ENCODE assay signal across 1 cellular context in the genomic region with DNA sequence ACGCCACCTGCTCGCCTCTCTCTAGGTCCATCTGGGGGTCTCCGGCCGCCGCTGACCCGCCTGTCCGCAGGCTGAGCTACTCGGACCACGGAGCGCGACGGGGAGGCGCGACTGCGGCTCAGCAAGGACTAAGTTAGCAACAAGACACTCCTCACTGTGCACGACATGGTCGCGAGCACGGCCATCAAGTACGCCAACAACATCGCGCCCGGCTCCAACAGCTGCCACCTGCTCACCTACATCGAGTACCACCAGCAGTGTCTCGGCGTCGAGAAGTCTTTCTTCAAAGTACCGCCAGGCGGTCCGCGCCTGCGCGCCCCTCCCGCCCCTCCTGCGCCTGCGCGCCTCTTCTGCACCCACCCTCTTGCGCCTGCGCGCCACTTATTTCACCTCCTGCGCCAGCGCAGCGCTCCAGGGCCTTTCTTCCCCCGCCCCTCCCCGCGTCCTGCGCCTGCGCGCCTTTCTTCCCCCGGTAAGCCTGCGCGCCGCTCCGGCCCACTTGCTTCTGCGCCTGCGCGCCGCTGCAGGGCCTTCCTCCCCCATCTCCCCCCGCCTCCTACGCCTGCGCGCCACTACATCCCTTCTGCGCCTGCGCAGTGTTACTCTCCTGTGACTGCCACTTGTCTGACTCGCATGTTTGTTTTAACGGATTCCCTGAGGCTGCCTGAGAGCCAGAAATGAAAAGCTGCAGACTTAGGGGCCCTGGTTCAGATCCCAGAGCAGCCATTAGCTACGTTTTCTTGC.
TF ChIP-seq lines count a peak whose summit lies in the region.

No MANE protein-coding gene starts in this region.

TF ChIP-seq in HepG2, 621 proteins besides CTCF, POLR2A, EP300 and RAD21 (continued from another document and continues in another):
- TF ChIP-seq, protein P1, sequence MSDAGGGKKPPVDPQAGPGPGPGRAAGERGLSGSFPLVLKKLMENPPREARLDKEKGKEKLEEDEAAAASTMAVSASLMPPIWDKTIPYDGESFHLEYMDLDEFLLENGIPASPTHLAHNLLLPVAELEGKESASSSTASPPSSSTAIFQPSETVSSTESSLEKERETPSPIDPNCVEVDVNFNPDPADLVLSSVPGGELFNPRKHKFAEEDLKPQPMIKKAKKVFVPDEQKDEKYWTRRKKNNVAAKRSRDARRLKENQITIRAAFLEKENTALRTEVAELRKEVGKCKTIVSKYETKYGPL (CRISPR knock-in tag; IDR thresholded peaks at IDR 0.05), result no peak
- no peak; the same call in 1 of the 2 replicates for TF ChIP-seq ZMYM3 (CRISPR knock-in tag; IDR thresholded peaks at IDR 0.05)
- TF ChIP-seq ZNF12 (CRISPR knock-in tag; IDR thresholded peaks at IDR 0.05), result no peak
- TF ChIP-seq MIXL1 (CRISPR knock-in tag; IDR thresholded peaks at IDR 0.05), result 0 out of 2 replicates have a peak, but pooled peaks have one; percentile 9
- TF ChIP-seq NR2F2 (IDR thresholded peaks at IDR 0.05; ENCODE audit: borderline replicate concordance, low read depth), result no peak
- TF ChIP-seq SETDB1 (CRISPR knock-in tag; IDR thresholded peaks at IDR 0.05; ENCODE audit: borderline replicate concordance), result no peak
- no peak for TF ChIP-seq RAD51 (IDR thresholded peaks at IDR 0.05; ENCODE audit: borderline replicate concordance)
- peak; percentile 86; the same call in 1 of the 2 replicates for TF ChIP-seq ERF (CRISPR knock-in tag; IDR thresholded peaks at IDR 0.05)
- TF ChIP-seq ARHGAP35 (CRISPR knock-in tag; IDR thresholded peaks at IDR 0.05; ENCODE audit: borderline replicate concordance), result no peak
- no peak for TF ChIP-seq SATB2 (CRISPR knock-in tag; IDR thresholded peaks at IDR 0.05)
- TF ChIP-seq, protein P2, sequence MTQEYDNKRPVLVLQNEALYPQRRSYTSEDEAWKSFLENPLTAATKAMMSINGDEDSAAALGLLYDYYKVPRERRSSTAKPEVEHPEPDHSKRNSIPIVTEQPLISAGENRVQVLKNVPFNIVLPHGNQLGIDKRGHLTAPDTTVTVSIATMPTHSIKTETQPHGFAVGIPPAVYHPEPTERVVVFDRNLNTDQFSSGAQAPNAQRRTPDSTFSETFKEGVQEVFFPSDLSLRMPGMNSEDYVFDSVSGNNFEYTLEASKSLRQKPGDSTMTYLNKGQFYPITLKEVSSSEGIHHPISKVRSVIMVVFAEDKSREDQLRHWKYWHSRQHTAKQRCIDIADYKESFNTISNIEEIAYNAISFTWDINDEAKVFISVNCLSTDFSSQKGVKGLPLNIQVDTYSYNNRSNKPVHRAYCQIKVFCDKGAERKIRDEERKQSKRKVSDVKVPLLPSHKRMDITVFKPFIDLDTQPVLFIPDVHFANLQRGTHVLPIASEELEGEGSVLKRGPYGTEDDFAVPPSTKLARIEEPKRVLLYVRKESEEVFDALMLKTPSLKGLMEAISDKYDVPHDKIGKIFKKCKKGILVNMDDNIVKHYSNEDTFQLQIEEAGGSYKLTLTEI (CRISPR knock-in tag; conservative IDR thresholded peaks at IDR 0.05), result no peak
- TF ChIP-seq TCF12 (IDR thresholded peaks at IDR 0.05), result no peak
- TF ChIP-seq TCF12 (CRISPR knock-in tag; IDR thresholded peaks at IDR 0.05), result no peak
- TF ChIP-seq, protein P3, sequence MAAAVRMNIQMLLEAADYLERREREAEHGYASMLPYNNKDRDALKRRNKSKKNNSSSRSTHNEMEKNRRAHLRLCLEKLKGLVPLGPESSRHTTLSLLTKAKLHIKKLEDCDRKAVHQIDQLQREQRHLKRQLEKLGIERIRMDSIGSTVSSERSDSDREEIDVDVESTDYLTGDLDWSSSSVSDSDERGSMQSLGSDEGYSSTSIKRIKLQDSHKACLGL (CRISPR knock-in tag; IDR thresholded peaks at IDR 0.05), result peak; percentile 85; the same call in 1 of the 2 replicates
- TF ChIP-seq ZFP36L1 (CRISPR knock-in tag; IDR thresholded peaks at IDR 0.05), result no peak
- TF ChIP-seq THAP11 (CRISPR knock-in tag; IDR thresholded peaks at IDR 0.05), result peak; percentile 94
- no peak for TF ChIP-seq SMAD3 (CRISPR knock-in tag; IDR thresholded peaks at IDR 0.05)
- no peak for TF ChIP-seq ZNF333 (CRISPR knock-in tag; IDR thresholded peaks at IDR 0.05; ENCODE audit: borderline replicate concordance)
- TF ChIP-seq ZIK1 (CRISPR knock-in tag; IDR thresholded peaks at IDR 0.05; ENCODE audit: borderline replicate concordance, low read depth), result peak; percentile 78; the same call in 1 of the 2 replicates
- peak; percentile 49; the same call in 1 of the 2 replicates for TF ChIP-seq ZNF616 (CRISPR knock-in tag; IDR thresholded peaks at IDR 0.05; ENCODE audit: low read depth)
- TF ChIP-seq, protein P4, sequence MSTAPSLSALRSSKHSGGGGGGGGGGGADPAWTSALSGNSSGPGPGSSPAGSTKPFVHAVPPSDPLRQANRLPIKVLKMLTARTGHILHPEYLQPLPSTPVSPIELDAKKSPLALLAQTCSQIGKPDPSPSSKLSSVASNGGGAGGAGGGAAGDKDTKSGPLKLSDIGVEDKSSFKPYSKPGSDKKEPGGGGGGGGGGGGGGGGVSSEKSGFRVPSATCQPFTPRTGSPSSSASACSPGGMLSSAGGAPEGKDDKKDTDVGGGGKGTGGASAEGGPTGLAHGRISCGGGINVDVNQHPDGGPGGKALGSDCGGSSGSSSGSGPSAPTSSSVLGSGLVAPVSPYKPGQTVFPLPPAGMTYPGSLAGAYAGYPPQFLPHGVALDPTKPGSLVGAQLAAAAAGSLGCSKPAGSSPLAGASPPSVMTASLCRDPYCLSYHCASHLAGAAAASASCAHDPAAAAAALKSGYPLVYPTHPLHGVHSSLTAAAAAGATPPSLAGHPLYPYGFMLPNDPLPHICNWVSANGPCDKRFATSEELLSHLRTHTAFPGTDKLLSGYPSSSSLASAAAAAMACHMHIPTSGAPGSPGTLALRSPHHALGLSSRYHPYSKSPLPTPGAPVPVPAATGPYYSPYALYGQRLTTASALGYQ (CRISPR knock-in tag; IDR thresholded peaks at IDR 0.05), result no peak
- TF ChIP-seq, protein P5, sequence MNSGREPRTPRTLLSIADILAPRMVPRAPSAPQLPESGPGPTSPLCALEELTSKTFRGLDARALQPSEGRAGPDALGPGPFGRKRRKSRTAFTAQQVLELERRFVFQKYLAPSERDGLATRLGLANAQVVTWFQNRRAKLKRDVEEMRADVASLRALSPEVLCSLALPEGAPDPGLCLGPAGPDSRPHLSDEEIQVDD (CRISPR knock-in tag; IDR thresholded peaks at IDR 0.05; ENCODE audit: borderline replicate concordance), result peak; percentile 67; the same call in 1 of the 2 replicates
- TF ChIP-seq FOXO1 (CRISPR knock-in tag; IDR thresholded peaks at IDR 0.05), result peak; percentile 43; the same call in 1 of the 2 replicates
- no peak for TF ChIP-seq BRCA1 (CRISPR knock-in tag; IDR thresholded peaks at IDR 0.05)
- TF ChIP-seq ZNF563 (CRISPR knock-in tag; IDR thresholded peaks at IDR 0.05), result peak; percentile 51; the same call in 1 of the 2 replicates
- TF ChIP-seq NCOR1 (IDR thresholded peaks at IDR 0.05; ENCODE audit: borderline replicate concordance, low read length), result no peak
- TF ChIP-seq, protein P6, sequence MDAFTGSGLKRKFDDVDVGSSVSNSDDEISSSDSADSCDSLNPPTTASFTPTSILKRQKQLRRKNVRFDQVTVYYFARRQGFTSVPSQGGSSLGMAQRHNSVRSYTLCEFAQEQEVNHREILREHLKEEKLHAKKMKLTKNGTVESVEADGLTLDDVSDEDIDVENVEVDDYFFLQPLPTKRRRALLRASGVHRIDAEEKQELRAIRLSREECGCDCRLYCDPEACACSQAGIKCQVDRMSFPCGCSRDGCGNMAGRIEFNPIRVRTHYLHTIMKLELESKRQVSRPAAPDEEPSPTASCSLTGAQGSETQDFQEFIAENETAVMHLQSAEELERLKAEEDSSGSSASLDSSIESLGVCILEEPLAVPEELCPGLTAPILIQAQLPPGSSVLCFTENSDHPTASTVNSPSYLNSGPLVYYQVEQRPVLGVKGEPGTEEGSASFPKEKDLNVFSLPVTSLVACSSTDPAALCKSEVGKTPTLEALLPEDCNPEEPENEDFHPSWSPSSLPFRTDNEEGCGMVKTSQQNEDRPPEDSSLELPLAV (CRISPR knock-in tag; conservative IDR thresholded peaks at IDR 0.05; ENCODE audit: low read depth), result no peak
- TF ChIP-seq TEAD2 (CRISPR knock-in tag; IDR thresholded peaks at IDR 0.05), result no peak
- TF ChIP-seq ZFY (CRISPR knock-in tag; IDR thresholded peaks at IDR 0.05), result peak; percentile 56
- 0 out of 2 replicates have a peak, but pooled peaks have one; percentile 23 for TF ChIP-seq NFYB (CRISPR knock-in tag; IDR thresholded peaks at IDR 0.05)
- TF ChIP-seq PITX1 (CRISPR knock-in tag; IDR thresholded peaks at IDR 0.05), result peak; percentile 19; the same call in 1 of the 2 replicates
- TF ChIP-seq, protein P7, sequence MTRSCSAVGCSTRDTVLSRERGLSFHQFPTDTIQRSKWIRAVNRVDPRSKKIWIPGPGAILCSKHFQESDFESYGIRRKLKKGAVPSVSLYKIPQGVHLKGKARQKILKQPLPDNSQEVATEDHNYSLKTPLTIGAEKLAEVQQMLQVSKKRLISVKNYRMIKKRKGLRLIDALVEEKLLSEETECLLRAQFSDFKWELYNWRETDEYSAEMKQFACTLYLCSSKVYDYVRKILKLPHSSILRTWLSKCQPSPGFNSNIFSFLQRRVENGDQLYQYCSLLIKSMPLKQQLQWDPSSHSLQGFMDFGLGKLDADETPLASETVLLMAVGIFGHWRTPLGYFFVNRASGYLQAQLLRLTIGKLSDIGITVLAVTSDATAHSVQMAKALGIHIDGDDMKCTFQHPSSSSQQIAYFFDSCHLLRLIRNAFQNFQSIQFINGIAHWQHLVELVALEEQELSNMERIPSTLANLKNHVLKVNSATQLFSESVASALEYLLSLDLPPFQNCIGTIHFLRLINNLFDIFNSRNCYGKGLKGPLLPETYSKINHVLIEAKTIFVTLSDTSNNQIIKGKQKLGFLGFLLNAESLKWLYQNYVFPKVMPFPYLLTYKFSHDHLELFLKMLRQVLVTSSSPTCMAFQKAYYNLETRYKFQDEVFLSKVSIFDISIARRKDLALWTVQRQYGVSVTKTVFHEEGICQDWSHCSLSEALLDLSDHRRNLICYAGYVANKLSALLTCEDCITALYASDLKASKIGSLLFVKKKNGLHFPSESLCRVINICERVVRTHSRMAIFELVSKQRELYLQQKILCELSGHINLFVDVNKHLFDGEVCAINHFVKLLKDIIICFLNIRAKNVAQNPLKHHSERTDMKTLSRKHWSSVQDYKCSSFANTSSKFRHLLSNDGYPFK (CRISPR knock-in tag; IDR thresholded peaks at IDR 0.05; ENCODE audit: borderline replicate concordance), result peak; percentile 56; the same call in 1 of the 2 replicates
- TF ChIP-seq FOSL2 (CRISPR knock-in tag; IDR thresholded peaks at IDR 0.05), result peak; percentile 18; the same call in 1 of the 2 replicates
- TF ChIP-seq TRIM24 (CRISPR knock-in tag; IDR thresholded peaks at IDR 0.05), result no peak
- TF ChIP-seq, protein P8, sequence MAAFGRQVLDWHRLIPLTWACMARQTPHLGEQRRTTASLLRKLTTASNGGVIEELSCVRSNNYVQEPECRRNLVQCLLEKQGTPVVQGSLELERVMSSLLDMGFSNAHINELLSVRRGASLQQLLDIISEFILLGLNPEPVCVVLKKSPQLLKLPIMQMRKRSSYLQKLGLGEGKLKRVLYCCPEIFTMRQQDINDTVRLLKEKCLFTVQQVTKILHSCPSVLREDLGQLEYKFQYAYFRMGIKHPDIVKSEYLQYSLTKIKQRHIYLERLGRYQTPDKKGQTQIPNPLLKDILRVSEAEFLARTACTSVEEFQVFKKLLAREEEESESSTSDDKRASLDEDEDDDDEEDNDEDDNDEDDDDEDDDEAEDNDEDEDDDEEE (CRISPR knock-in tag; IDR thresholded peaks at IDR 0.05), result no peak
- TF ChIP-seq, protein P9, sequence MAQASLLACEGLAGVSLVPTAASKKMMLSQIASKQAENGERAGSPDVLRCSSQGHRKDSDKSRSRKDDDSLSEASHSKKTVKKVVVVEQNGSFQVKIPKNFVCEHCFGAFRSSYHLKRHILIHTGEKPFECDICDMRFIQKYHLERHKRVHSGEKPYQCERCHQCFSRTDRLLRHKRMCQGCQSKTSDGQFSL (CRISPR knock-in tag; IDR thresholded peaks at IDR 0.05), result peak; percentile 77
- TF ChIP-seq, protein P10, sequence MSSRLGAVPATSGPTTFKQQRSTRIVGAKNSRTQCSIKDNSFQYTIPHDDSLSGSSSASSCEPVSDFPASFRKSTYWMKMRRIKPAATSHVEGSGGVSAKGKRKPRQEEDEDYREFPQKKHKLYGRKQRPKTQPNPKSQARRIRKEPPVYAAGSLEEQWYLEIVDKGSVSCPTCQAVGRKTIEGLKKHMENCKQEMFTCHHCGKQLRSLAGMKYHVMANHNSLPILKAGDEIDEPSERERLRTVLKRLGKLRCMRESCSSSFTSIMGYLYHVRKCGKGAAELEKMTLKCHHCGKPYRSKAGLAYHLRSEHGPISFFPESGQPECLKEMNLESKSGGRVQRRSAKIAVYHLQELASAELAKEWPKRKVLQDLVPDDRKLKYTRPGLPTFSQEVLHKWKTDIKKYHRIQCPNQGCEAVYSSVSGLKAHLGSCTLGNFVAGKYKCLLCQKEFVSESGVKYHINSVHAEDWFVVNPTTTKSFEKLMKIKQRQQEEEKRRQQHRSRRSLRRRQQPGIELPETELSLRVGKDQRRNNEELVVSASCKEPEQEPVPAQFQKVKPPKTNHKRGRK (CRISPR knock-in tag; IDR thresholded peaks at IDR 0.05), result no peak
- TF ChIP-seq TOE1 (CRISPR knock-in tag; IDR thresholded peaks at IDR 0.05), result 0 out of 2 replicates have a peak, but pooled peaks have one; percentile 60
- TF ChIP-seq, protein P11, sequence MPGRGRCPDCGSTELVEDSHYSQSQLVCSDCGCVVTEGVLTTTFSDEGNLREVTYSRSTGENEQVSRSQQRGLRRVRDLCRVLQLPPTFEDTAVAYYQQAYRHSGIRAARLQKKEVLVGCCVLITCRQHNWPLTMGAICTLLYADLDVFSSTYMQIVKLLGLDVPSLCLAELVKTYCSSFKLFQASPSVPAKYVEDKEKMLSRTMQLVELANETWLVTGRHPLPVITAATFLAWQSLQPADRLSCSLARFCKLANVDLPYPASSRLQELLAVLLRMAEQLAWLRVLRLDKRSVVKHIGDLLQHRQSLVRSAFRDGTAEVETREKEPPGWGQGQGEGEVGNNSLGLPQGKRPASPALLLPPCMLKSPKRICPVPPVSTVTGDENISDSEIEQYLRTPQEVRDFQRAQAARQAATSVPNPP (CRISPR knock-in tag; IDR thresholded peaks at IDR 0.05), result no peak
- TF ChIP-seq ZNF33B (CRISPR knock-in tag; IDR thresholded peaks at IDR 0.05), result peak; percentile 90
- TF ChIP-seq, protein P12, sequence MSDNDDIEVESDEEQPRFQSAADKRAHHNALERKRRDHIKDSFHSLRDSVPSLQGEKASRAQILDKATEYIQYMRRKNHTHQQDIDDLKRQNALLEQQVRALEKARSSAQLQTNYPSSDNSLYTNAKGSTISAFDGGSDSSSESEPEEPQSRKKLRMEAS (IDR thresholded peaks at IDR 0.05), result peak; percentile 92
- peak; percentile 78 for TF ChIP-seq ZNF772 (CRISPR knock-in tag; IDR thresholded peaks at IDR 0.05)
- TF ChIP-seq, protein P13, sequence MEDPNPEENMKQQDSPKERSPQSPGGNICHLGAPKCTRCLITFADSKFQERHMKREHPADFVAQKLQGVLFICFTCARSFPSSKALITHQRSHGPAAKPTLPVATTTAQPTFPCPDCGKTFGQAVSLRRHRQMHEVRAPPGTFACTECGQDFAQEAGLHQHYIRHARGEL (CRISPR knock-in tag; IDR thresholded peaks at IDR 0.05), result peak; percentile 74; the same call in 1 of the 2 replicates
- TF ChIP-seq ZNF30 (CRISPR knock-in tag; IDR thresholded peaks at IDR 0.05), result no peak
- TF ChIP-seq, protein P14, sequence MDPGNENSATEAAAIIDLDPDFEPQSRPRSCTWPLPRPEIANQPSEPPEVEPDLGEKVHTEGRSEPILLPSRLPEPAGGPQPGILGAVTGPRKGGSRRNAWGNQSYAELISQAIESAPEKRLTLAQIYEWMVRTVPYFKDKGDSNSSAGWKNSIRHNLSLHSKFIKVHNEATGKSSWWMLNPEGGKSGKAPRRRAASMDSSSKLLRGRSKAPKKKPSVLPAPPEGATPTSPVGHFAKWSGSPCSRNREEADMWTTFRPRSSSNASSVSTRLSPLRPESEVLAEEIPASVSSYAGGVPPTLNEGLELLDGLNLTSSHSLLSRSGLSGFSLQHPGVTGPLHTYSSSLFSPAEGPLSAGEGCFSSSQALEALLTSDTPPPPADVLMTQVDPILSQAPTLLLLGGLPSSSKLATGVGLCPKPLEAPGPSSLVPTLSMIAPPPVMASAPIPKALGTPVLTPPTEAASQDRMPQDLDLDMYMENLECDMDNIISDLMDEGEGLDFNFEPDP (CRISPR knock-in tag; conservative IDR thresholded peaks at IDR 0.05), result no peak
